Comparison of ENCODE assay signal across 1 cellular context in the genomic region with DNA sequence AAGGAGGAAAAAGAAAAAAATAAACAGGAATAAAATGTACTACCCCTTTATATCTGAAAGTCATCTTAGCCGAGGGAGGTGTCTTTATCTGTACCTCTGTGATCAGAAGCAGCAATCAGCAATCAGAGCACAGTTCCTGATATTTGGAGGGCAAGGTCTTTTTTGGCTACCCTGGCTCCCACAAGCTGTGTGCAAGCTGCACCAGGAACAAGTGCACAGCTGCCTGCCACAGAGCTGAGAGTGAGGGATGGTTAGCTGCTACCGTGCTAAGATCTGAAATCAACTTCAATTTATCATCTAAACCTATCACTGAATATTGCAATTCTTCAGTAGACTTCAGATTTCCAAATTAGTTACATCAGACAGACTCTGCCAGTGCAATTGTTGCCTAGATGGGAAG.
TF ChIP-seq lines count a peak whose summit lies in the region.

No MANE protein-coding gene starts in this region.

TF ChIP-seq in GM23338, 12 proteins besides CTCF, POLR2A, EP300 and RAD21 (continued from another document):
- TF ChIP-seq ETS1 (IDR thresholded peaks at IDR 0.05) = no peak
- no peak for TF ChIP-seq STAT1 (IDR thresholded peaks at IDR 0.05; ENCODE audit: unreplicated experiment)
